In the genomic region with DNA sequence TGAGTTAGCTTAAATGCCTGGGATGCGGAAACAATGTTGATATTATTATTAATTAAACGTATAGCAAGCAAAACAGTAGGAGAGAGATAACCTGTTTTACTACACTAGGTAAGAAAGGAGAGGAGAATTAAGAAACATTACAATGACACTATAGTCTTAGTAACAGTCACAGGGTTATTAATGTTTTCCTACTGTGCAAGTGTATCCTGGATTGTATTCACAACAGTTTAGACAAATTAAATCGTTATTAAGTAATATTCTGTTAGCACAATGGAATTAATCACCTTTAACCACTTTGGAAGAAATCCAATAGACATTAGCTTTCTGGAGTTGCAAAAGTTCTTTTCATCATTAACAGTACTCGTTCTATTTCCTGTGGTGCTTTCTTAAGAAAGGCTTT, we compare ENCODE assay signal across 24 cellular contexts. TPM values are rescaled to one million over a fixed set of nuclear protein-coding genes. Genes with fewer than 3 reads are reported as not detected.
"Had no signal": no experiment of that assay in that cellular context is flagged by ENCODE, and none has a peak within 500 bp of the region (broad histone marks: within the 10 kb centered on the region; RNA-seq: fewer than 3 reads in every experiment).

No MANE protein-coding gene starts in this region.

- ATAC-seq: K562, Panc1, PC-3, Right ventricle myocardium inferior had no signal

- H3K9me3 ChIP-seq: MG63, SJCRH30 had no signal

- FAIRE-seq: K562 had no signal

- DNase-seq: MG63, NCI-H1092, NCI-H1105 treated with DMSO at 0.1 percent for 48 hours, NCI-H1417 treated with DMSO at 0.1 percent for 48 hours, NCI-H146, NCI-H1694 treated with DMSO at 0.1 percent for 48 hours, NCI-H1930, NCI-H2081, NCI-H2107, NCI-H2227 treated with DMSO at 0.1 percent for 48 hours, NCI-H510A, NCI-H524 treated with DMSO at 0.1 percent for 48 hours, NCI-H69, NCI-H774, PC-3, SHP77 treated with DMSO at 0.1 percent for 48 hours, SJCRH30 had no signal

- H3K9ac ChIP-seq: KMS-11 had no signal

- H3K36me3 ChIP-seq: MG63, SJCRH30 had no signal

- H3K4me3 ChIP-seq: K562, MG63, SJCRH30 had no signal

- H3K27ac ChIP-seq: KMS-11, SJCRH30 had no signal

RNA-seq across cellular contexts. Expression of a gene that starts 3.4 kb away (rescaled TPM):
- total RNA-seq: HT1080, K562, LHCN-M2, OCI-LY7, PC-3, SJCRH30 had no signal
